1 cellular context compared by ENCODE assay signal in genomic region chr2:102000813-102001766, GRCh38.
TF ChIP-seq lines count a peak whose summit lies in the region.

No MANE protein-coding gene starts in this region.

TF ChIP-seq in GM12878, 131 proteins besides CTCF, POLR2A, EP300 and RAD21 (continued from another document):
- no peak for TF ChIP-seq ZBED1 (IDR thresholded peaks at IDR 0.05; ENCODE audit: borderline replicate concordance)
- no peak for TF ChIP-seq NR2C1 (IDR thresholded peaks at IDR 0.05)
- no peak for TF ChIP-seq RAD51 (IDR thresholded peaks at IDR 0.05)
